ENCODE assay signal across 1 cellular context in genomic region chr18:31077883-31078282, GRCh38.
TF ChIP-seq lines count a peak whose summit lies in the region.

No MANE protein-coding gene starts in this region.

TF ChIP-seq in GM23338, 12 proteins besides CTCF, POLR2A, EP300 and RAD21 (continued from another document):
- no peak for TF ChIP-seq REST (IDR thresholded peaks at IDR 0.05; ENCODE audit: unreplicated experiment)
- TF ChIP-seq CREB1 (CRISPR knock-in tag; IDR thresholded peaks at IDR 0.05; ENCODE audit: low read depth): no peak
- TF ChIP-seq, protein P1, sequence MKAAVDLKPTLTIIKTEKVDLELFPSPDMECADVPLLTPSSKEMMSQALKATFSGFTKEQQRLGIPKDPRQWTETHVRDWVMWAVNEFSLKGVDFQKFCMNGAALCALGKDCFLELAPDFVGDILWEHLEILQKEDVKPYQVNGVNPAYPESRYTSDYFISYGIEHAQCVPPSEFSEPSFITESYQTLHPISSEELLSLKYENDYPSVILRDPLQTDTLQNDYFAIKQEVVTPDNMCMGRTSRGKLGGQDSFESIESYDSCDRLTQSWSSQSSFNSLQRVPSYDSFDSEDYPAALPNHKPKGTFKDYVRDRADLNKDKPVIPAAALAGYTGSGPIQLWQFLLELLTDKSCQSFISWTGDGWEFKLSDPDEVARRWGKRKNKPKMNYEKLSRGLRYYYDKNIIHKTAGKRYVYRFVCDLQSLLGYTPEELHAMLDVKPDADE (IDR thresholded peaks at IDR 0.05): no peak
- no peak for TF ChIP-seq EZH2 (IDR thresholded peaks at IDR 0.05; ENCODE audit: low read depth, unreplicated experiment)
- TF ChIP-seq STAT1 (IDR thresholded peaks at IDR 0.05; ENCODE audit: unreplicated experiment): no peak
- no peak for TF ChIP-seq EZH2phosphoT487 (IDR thresholded peaks at IDR 0.05; ENCODE audit: unreplicated experiment)
- no peak for TF ChIP-seq NANOG (IDR thresholded peaks at IDR 0.05; ENCODE audit: borderline replicate concordance)
- TF ChIP-seq ZNF114 (CRISPR knock-in tag; IDR thresholded peaks at IDR 0.05): no peak
